1 cellular context compared by ENCODE assay signal in genomic region chr12:106113042-106113441, GRCh38.
A peak's percentile ranks its signal among the peaks of the same experiment; 100 is the strongest.
TF ChIP-seq lines count a peak whose summit lies in the region.

No MANE protein-coding gene starts in this region.

TF ChIP-seq in GM12878, 131 proteins besides CTCF, POLR2A, EP300 and RAD21 (continued from another document):
- peak; percentile 69 for TF ChIP-seq NR2F1 (conservative IDR thresholded peaks at IDR 0.05)
- TF ChIP-seq TCF3 (IDR thresholded peaks at IDR 0.05; ENCODE audit: borderline replicate concordance, insufficient read depth, low read depth, low read length) = no peak
- TF ChIP-seq IKZF1 (conservative IDR thresholded peaks at IDR 0.05) = peak; percentile 49; the same call in 1 of the 2 replicates
